In genomic region chr17:50953831-50954601, GRCh38 we compare ENCODE assay signal across 7 cellular contexts.
DNase-seq lines count a peak whose midpoint lies in the region; ATAC-seq and TF ChIP-seq lines count a peak whose summit lies in the region.

No MANE protein-coding gene starts in this region.

- peak overlapping the region; percentile 5; the same call in 1 of the 2 replicates for H3K9ac ChIP-seq in HCT116 (ENCODE audit: low read length)

- peak overlapping the region; percentile 49; the same call in 1 of the 2 replicates for H3K27ac ChIP-seq in HCT116 (ENCODE audit: low read depth, low read length)

- ATAC-seq in HCT116: no peak
- ATAC-seq in naive thymus-derived CD8-positive, alpha-beta T cell: no peak

- no peaks in the 10 kb centered on the region for H3K9me3 ChIP-seq in HCT116 (ENCODE audit: control insufficient read depth in 1 of 2, insufficient read depth in 1 of 2, low read depth in 1 of 2, low read length in 2 of 2)

- DNase-seq in HCT116 (ENCODE audit: low read depth, low spot score): no peak
- DNase-seq in NCI-H748 treated with DMSO at 0.1 percent for 48 hours (lab: John Stamatoyannopoulos, UW): peak; percentile 79
- DNase-seq in endothelial cell (ENCODE audit: low spot score): peak; percentile 44
- DNase-seq in nephron progenitor cell: peak; percentile 63
- no peak for DNase-seq in naive thymus-derived CD8-positive, alpha-beta T cell
- no peak for DNase-seq in T-helper 9 cell
- no peak for DNase-seq in EL

- H3K4me2 ChIP-seq in HCT116 (ENCODE audit: low read length): peak overlapping the region; percentile 44

- peaks cover 5% of the 10 kb centered on the region for H3K36me3 Mint-ChIP-seq in endothelial cell (ENCODE audit: low read depth, unreplicated experiment)
- no peaks in the 10 kb centered on the region for H3K36me3 Mint-ChIP-seq in nephron progenitor cell (ENCODE audit: low read depth)
- no peaks in the 10 kb centered on the region for H3K36me3 Mint-ChIP-seq in naive thymus-derived CD8-positive, alpha-beta T cell

- BruUV-seq in HCT116 (replicated peaks; lab: Mats Ljungman, UMichigan): no TSS peak

- intact Hi-C loops in HCT116 (cut with micrococcal nuclease): no loop called here

- no peak for TF ChIP-seq CTCF in HCT116 (IDR thresholded peaks at IDR 0.05 in 2 of 3, conservative IDR thresholded peaks at IDR 0.05 in 1 of 3; ENCODE audit: borderline replicate concordance in 1 of 3, insufficient read depth in 1 of 3, low read depth in 2 of 3, low read length in 2 of 3)
- TF ChIP-seq CTCF in endothelial cell (IDR thresholded peaks at IDR 0.05; ENCODE audit: unreplicated experiment): no peak
- TF ChIP-seq CTCF in nephron progenitor cell (IDR thresholded peaks at IDR 0.05): no peak

- no peaks in the 10 kb centered on the region for H3K9me2 ChIP-seq in HCT116 (ENCODE audit: insufficient read depth)

- H3K9me3 Mint-ChIP-seq in endothelial cell (ENCODE audit: unreplicated experiment) (no peaks in the 10 kb centered on the region), nephron progenitor cell (no peaks in the 10 kb centered on the region)
- no peaks in the 10 kb centered on the region for H3K9me3 Mint-ChIP-seq in naive thymus-derived CD8-positive, alpha-beta T cell

- CTCF ChIA-PET in HCT116 (lab: Charles Lee): interaction anchor here (0.6 to 8.3 kb wide), 5 partner anchors 9 to 171 kb away, joined by 3 to 85 read pairs (median 5); no protein-coding TSS in a partner anchor

- no peak overlapping the region for H3K4me3 Mint-ChIP-seq in endothelial cell (ENCODE audit: unreplicated experiment)
- H3K4me3 Mint-ChIP-seq in nephron progenitor cell: peak overlapping the region; percentile 54
- no peak overlapping the region for H3K4me3 Mint-ChIP-seq in naive thymus-derived CD8-positive, alpha-beta T cell

- H4K20me1 ChIP-seq in HCT116 (ENCODE audit: insufficient read depth): no peaks in the 10 kb centered on the region

- H3K79me2 ChIP-seq in HCT116 (ENCODE audit: insufficient read depth, low read length): no peaks in the 10 kb centered on the region

- H3K27ac Mint-ChIP-seq in endothelial cell (ENCODE audit: unreplicated experiment) (peak overlapping the region; percentile 57), nephron progenitor cell (peak overlapping the region; percentile 96)
- H3K27ac Mint-ChIP-seq in naive thymus-derived CD8-positive, alpha-beta T cell: no peak overlapping the region

- no peak overlapping the region for H3K4me3 ChIP-seq in HCT116 (replicated peaks in 1 of 2; ENCODE audit: low read depth in 1 of 2, low read length in 2 of 2)

- no peak overlapping the region for H2AFZ ChIP-seq in HCT116 (ENCODE audit: low read depth, low read length, poor library complexity, severe bottlenecking)

- TF ChIP-seq RAD21 in HCT116 (IDR thresholded peaks at IDR 0.05; ENCODE audit: low read depth): no peak

- no peak for TF ChIP-seq POLR2A in HCT116 (IDR thresholded peaks at IDR 0.05; ENCODE audit: borderline replicate concordance, extremely low read depth, insufficient read depth, insufficient read length)

- RAD21 ChIA-PET in HCT116 (lab: Charles Lee; ENCODE audit: low non-redundant PET in 1 of 2, low total read pairs in 2 of 2, uncharacterized antibody in 2 of 2, unreplicated experiment in 2 of 2): interaction anchor here in 1 of 2 experiments (0.8 kb wide), 1 partner anchor 91 kb away, joined by 3 read pairs; no protein-coding TSS in a partner anchor

- H3K36me3 ChIP-seq in HCT116 (ENCODE audit: control insufficient read depth in 1 of 2, insufficient read depth in 2 of 2, low read length in 2 of 2): no peaks in the 10 kb centered on the region

- H3K4me1 ChIP-seq in HCT116 (ENCODE audit: control insufficient read depth in 1 of 2, insufficient read depth in 2 of 2, low read length in 2 of 2): peaks cover 51 to 70% of the 10 kb centered on the region in 2 experiments

- H3K27me3 ChIP-seq in HCT116 (ENCODE audit: insufficient read depth, low read length): no peaks in the 10 kb centered on the region

- peaks cover under 1% of the 10 kb centered on the region for H3K27me3 Mint-ChIP-seq in endothelial cell (ENCODE audit: unreplicated experiment)
- peaks cover 4% of the 10 kb centered on the region for H3K27me3 Mint-ChIP-seq in nephron progenitor cell (ENCODE audit: low read depth, poor library complexity)
- H3K27me3 Mint-ChIP-seq in naive thymus-derived CD8-positive, alpha-beta T cell: no peaks in the 10 kb centered on the region

- H3K4me1 Mint-ChIP-seq in endothelial cell (ENCODE audit: unreplicated experiment): peaks cover 32% of the 10 kb centered on the region
- peaks cover 64% of the 10 kb centered on the region for H3K4me1 Mint-ChIP-seq in nephron progenitor cell
- peaks cover 5 to 19% (median 16%) of the 10 kb centered on the region in 4 donors for H3K4me1 Mint-ChIP-seq in naive thymus-derived CD8-positive, alpha-beta T cell

- POLR2A ChIA-PET in HCT116 (lab: Charles Lee): interaction anchor here (0.6 to 6.9 kb wide), 3 partner anchors 89 to 754 kb away, joined by 3 to 88 read pairs (median 6); partner anchors contain the start of gene TOB1
- POLR2A ChIA-PET in naive thymus-derived CD8-positive, alpha-beta T cell (lab: Charles Lee): interaction anchor here (1.0 to 4.7 kb wide), 5 partner anchors 82 to 102 kb away, joined by 4 to 36 read pairs (median 8); partner anchors contain the start of gene TOB1

TF ChIP-seq in HCT116, 20 proteins besides CTCF, POLR2A, EP300 and RAD21:
- TF ChIP-seq JUND (IDR thresholded peaks at IDR 0.05): no peak
- TF ChIP-seq CEBPB (IDR thresholded peaks at IDR 0.05; ENCODE audit: low read depth): no peak
- no peak for TF ChIP-seq EZH2 (IDR thresholded peaks at IDR 0.05)
- TF ChIP-seq TCF7L2 (IDR thresholded peaks at IDR 0.05; ENCODE audit: borderline replicate concordance, extremely low read depth, insufficient read depth, insufficient read length): peak; percentile 8
- TF ChIP-seq SRF (IDR thresholded peaks at IDR 0.05; ENCODE audit: low read depth): no peak
- no peak for TF ChIP-seq MAX (IDR thresholded peaks at IDR 0.05)
- no peak for TF ChIP-seq ATF3 (IDR thresholded peaks at IDR 0.05)
- no peak for TF ChIP-seq REST (IDR thresholded peaks at IDR 0.05; ENCODE audit: low read depth)
- no peak for TF ChIP-seq EZH2phosphoT487 (IDR thresholded peaks at IDR 0.05; ENCODE audit: borderline replicate concordance)

Comparison
In these comparisons a context has a peak if more than half of its experiments do, and no peak if none do; other contexts are left out.
1. DNase-seq: peak in NCI-H748 treated with DMSO at 0.1 percent for 48 hours (single experiment), endothelial cell (single experiment) and nephron progenitor cell (single experiment); none in HCT116 (single experiment), naive thymus-derived CD8-positive, alpha-beta T cell (0 of 10), T-helper 9 cell (single experiment) and EL (single experiment).
2. H3K27ac Mint-ChIP-seq: peak in endothelial cell (single experiment) and nephron progenitor cell (single experiment); none in naive thymus-derived CD8-positive, alpha-beta T cell (0 of 10).